Comparison of ENCODE assay signal across 8 cellular contexts in genomic region chr1:66445492-66446181, GRCh38.
DNase-seq lines count a peak whose midpoint lies in the region; ATAC-seq and TF ChIP-seq lines count a peak whose summit lies in the region.

No MANE protein-coding gene starts in this region.

- H3K4me3 Mint-ChIP-seq in activated naive CD4-positive, alpha-beta T cell treated with anti-CD3 and anti-CD28 coated beads, Interleukin-2, amount 50 U/mL, for 24 hours: peak overlapping the region; percentile 75
- peak overlapping the region; percentile 59 to 85 (median 73) for H3K4me3 Mint-ChIP-seq in naive thymus-derived CD4-positive, alpha-beta T cell

- H3K27me3 ChIP-seq in OCI-LY1 (ENCODE audit: insufficient read depth, low read length) (no peaks in the 10 kb centered on the region), upper lobe of left lung (no peaks in the 10 kb centered on the region)
- H3K27me3 ChIP-seq in naive thymus-derived CD4-positive, alpha-beta T cell (ENCODE audit: control insufficient read depth in 2 of 2, insufficient read depth in 2 of 2, low read length in 2 of 2): no peaks in the 10 kb centered on the region

- H3K4me2 ChIP-seq in OCI-LY1 (ENCODE audit: low read length): peak overlapping the region; percentile 53

- peak; percentile 82 for ATAC-seq in GM18505 (IDR thresholded peaks at IDR 0.05; ENCODE audit: unreplicated experiment)
- ATAC-seq in HG02588 (IDR thresholded peaks at IDR 0.05; ENCODE audit: unreplicated experiment): peak; percentile 84
- peak; percentile 82 for ATAC-seq in naive thymus-derived CD4-positive, alpha-beta T cell
- peak in 1 of 2 donors; percentile 33 for ATAC-seq in upper lobe of left lung (ENCODE audit: low FRiP score in 2 of 2)

- H3K9me2 ChIP-seq in OCI-LY1 (ENCODE audit: low read depth, low read length): no peaks in the 10 kb centered on the region

- peak overlapping the region; percentile 97 for H3K27ac Mint-ChIP-seq in activated naive CD4-positive, alpha-beta T cell treated with anti-CD3 and anti-CD28 coated beads, Interleukin-2, amount 50 U/mL, for 24 hours
- peak overlapping the region; percentile 87 to 98 (median 94) for H3K27ac Mint-ChIP-seq in naive thymus-derived CD4-positive, alpha-beta T cell

- POLR2A ChIA-PET in naive thymus-derived CD4-positive, alpha-beta T cell (lab: Charles Lee): interaction anchor here (0.6 to 2.8 kb wide), 14 partner anchors 9 to 481 kb away, joined by 3 to 12 read pairs (median 4); no protein-coding TSS in a partner anchor

- intact Hi-C loops in naive thymus-derived CD4-positive, alpha-beta T cell (cut with micrococcal nuclease): loop anchor here (1.0 to 10.0 kb wide), 24 partner anchors 9 to 1381 kb away; no protein-coding TSS in a partner anchor

- peaks cover 34% of the 10 kb centered on the region for H3K4me1 Mint-ChIP-seq in activated naive CD4-positive, alpha-beta T cell treated with anti-CD3 and anti-CD28 coated beads, Interleukin-2, amount 50 U/mL, for 24 hours
- peaks cover 18 to 32% (median 25%) of the 10 kb centered on the region in 7 donors for H3K4me1 Mint-ChIP-seq in naive thymus-derived CD4-positive, alpha-beta T cell

- no peaks in the 10 kb centered on the region for H3F3A ChIP-seq in OCI-LY1 (ENCODE audit: insufficient read depth, low read length)

- H3K79me2 ChIP-seq in OCI-LY1 (ENCODE audit: insufficient read depth, low read length): no peaks in the 10 kb centered on the region

- H3K9me3 ChIP-seq in OCI-LY1 (ENCODE audit: low read length): no peaks in the 10 kb centered on the region
- H3K9me3 ChIP-seq in naive thymus-derived CD4-positive, alpha-beta T cell (ENCODE audit: control insufficient read depth in 2 of 3, low read length in 3 of 3): no peaks in the 10 kb centered on the region
- H3K9me3 ChIP-seq in upper lobe of left lung: no peaks in the 10 kb centered on the region

- TF ChIP-seq POLR2A in GM18505 (IDR thresholded peaks at IDR 0.05; ENCODE audit: borderline replicate concordance, extremely low read depth, insufficient read depth, insufficient read length): peak; percentile 31
- TF ChIP-seq POLR2A in upper lobe of left lung (IDR thresholded peaks at IDR 0.05): no peak

- H3K27ac ChIP-seq in OCI-LY1 (ENCODE audit: low read depth, low read length, poor library complexity, severe bottlenecking): peak overlapping the region; percentile 75
- H3K27ac ChIP-seq in naive thymus-derived CD4-positive, alpha-beta T cell (ENCODE audit: low read depth, low read length): peak overlapping the region; percentile 72
- peak overlapping the region; percentile 46 to 66 (median 52) for H3K27ac ChIP-seq in upper lobe of left lung
- H3K27ac ChIP-seq in coronary artery: no peak overlapping the region

- H3K4me1 ChIP-seq in OCI-LY1 (ENCODE audit: insufficient read depth, low read length, severe bottlenecking): peaks cover 25% of the 10 kb centered on the region
- peaks cover 12 to 18% of the 10 kb centered on the region in 2 donors for H3K4me1 ChIP-seq in naive thymus-derived CD4-positive, alpha-beta T cell (ENCODE audit: control insufficient read depth in 2 of 2, insufficient read depth in 2 of 2, low read length in 2 of 2)
- peaks cover 5 to 27% (median 18%) of the 10 kb centered on the region in 4 donors for H3K4me1 ChIP-seq in upper lobe of left lung

- H3K36me3 ChIP-seq in OCI-LY1 (ENCODE audit: insufficient read depth, low read length) (no peaks in the 10 kb centered on the region), upper lobe of left lung (no peaks in the 10 kb centered on the region)
- no peaks in the 10 kb centered on the region for H3K36me3 ChIP-seq in naive thymus-derived CD4-positive, alpha-beta T cell (ENCODE audit: control insufficient read depth in 2 of 3, insufficient read depth in 3 of 3, low read length in 3 of 3)

- no peaks in the 10 kb centered on the region for H4K20me1 ChIP-seq in OCI-LY1 (ENCODE audit: insufficient read depth, low read length)

- peak overlapping the region; percentile 85 for H2AFZ ChIP-seq in OCI-LY1 (ENCODE audit: low read length)

- TF ChIP-seq EP300 in upper lobe of left lung (IDR thresholded peaks at IDR 0.05): no peak

- WGBS in upper lobe of left lung, 2 donors: 39 to 57% methylated on average over 5 of the region's 5 CpGs

- H3K36me3 Mint-ChIP-seq in activated naive CD4-positive, alpha-beta T cell treated with anti-CD3 and anti-CD28 coated beads, Interleukin-2, amount 50 U/mL, for 24 hours: no peaks in the 10 kb centered on the region
- H3K36me3 Mint-ChIP-seq in naive thymus-derived CD4-positive, alpha-beta T cell: peaks cover 0 to 2% (median 0%) of the 10 kb centered on the region in 5 donors

- CTCF ChIA-PET in naive thymus-derived CD4-positive, alpha-beta T cell (lab: Charles Lee): interaction anchor here (0.6 to 6.4 kb wide), 38 partner anchors 9 to 782 kb away, joined by 3 to 274 read pairs (median 6); no protein-coding TSS in a partner anchor

- no peaks in the 10 kb centered on the region for H3K27me3 Mint-ChIP-seq in activated naive CD4-positive, alpha-beta T cell treated with anti-CD3 and anti-CD28 coated beads, Interleukin-2, amount 50 U/mL, for 24 hours
- peaks cover 0 to 20% (median 0%) of the 10 kb centered on the region in 5 donors for H3K27me3 Mint-ChIP-seq in naive thymus-derived CD4-positive, alpha-beta T cell

- peak; percentile 10 to 71 (median 58) for DNase-seq in naive thymus-derived CD4-positive, alpha-beta T cell
- DNase-seq in upper lobe of left lung: peak in 1 of 2 donors; percentile 49
- DNase-seq in coronary artery (ENCODE audit: low spot score): no peak
- no peak for DNase-seq in DMS153 (lab: John Stamatoyannopoulos, UW)

- TF ChIP-seq CTCF in OCI-LY1 (IDR thresholded peaks at IDR 0.05; ENCODE audit: low read length) (no peak), upper lobe of left lung (IDR thresholded peaks at IDR 0.05) (no peak), coronary artery (IDR thresholded peaks at IDR 0.05) (no peak)

- no peak overlapping the region for H3K4me3 ChIP-seq in OCI-LY1 (ENCODE audit: low read depth, low read length, poor library complexity, severe bottlenecking)
- peak overlapping the region; percentile 25 for H3K4me3 ChIP-seq in naive thymus-derived CD4-positive, alpha-beta T cell (ENCODE audit: low read length)
- H3K4me3 ChIP-seq in upper lobe of left lung: no peak overlapping the region
- no peak overlapping the region for H3K4me3 ChIP-seq in coronary artery

- H3K9ac ChIP-seq in OCI-LY1 (ENCODE audit: low read length): peak overlapping the region; percentile 30; the same call in 1 of the 2 replicates

- H3K9me3 Mint-ChIP-seq in activated naive CD4-positive, alpha-beta T cell treated with anti-CD3 and anti-CD28 coated beads, Interleukin-2, amount 50 U/mL, for 24 hours: no peaks in the 10 kb centered on the region
- H3K9me3 Mint-ChIP-seq in naive thymus-derived CD4-positive, alpha-beta T cell: no peaks in the 10 kb centered on the region

Comparison
In these comparisons a context has a peak if more than half of its experiments do, and no peak if none do; other contexts are left out.
1. H3K27ac ChIP-seq: peak in OCI-LY1 (single experiment), naive thymus-derived CD4-positive, alpha-beta T cell (single experiment) and upper lobe of left lung (4 of 4); none in coronary artery (0 of 2).
2. DNase-seq: peak in naive thymus-derived CD4-positive, alpha-beta T cell (9 of 9); none in coronary artery (single experiment) and DMS153 (single experiment).